17 cellular contexts compared by ENCODE assay signal in genomic region chr18:73461038-73461779, GRCh38.
DNase-seq lines count a peak whose midpoint lies in the region; ATAC-seq, FAIRE-seq and TF ChIP-seq lines count a peak whose summit lies in the region.
"Had no signal": no experiment of that assay in that cellular context is flagged by ENCODE, and none has a peak within 500 bp of the region (broad histone marks: within the 10 kb centered on the region; RNA-seq: fewer than 3 reads in every experiment).

No MANE protein-coding gene starts in this region.

- no peak overlapping the region for H4K5ac ChIP-seq in IMR-90 (ENCODE audit: low read depth, low read length)

- H3K14ac ChIP-seq in IMR-90 (replicated peaks; ENCODE audit: low read depth, low read length): 0 out of 2 replicates have a peak overlapping the region, but pooled peaks have one; percentile 66

- H2BK5ac ChIP-seq in IMR-90 (ENCODE audit: low read depth, low read length, poor library complexity, severe bottlenecking): peak overlapping the region; percentile 55

- H4K91ac ChIP-seq in IMR-90 (ENCODE audit: insufficient read depth, low read depth, low read length): no peak overlapping the region

- H2BK15ac ChIP-seq in IMR-90 (ENCODE audit: low read depth, low read length): no peak overlapping the region

- H3K56ac ChIP-seq in IMR-90 (ENCODE audit: extremely low read depth, insufficient read depth, low read length): no peak overlapping the region

- no peak overlapping the region for H2AK5ac ChIP-seq in IMR-90 (ENCODE audit: low read depth, low read length)

- H2AK9ac ChIP-seq in IMR-90 (replicated peaks; ENCODE audit: low read depth, low read length, poor library complexity): no peak overlapping the region

- H3K4me1 ChIP-seq in IMR-90 (ENCODE audit: control insufficient read depth, insufficient read depth, low read length): peaks cover 5% of the 10 kb centered on the region; the same call in 1 of the 2 replicates
- H3K4me1 ChIP-seq in skeletal muscle tissue (ENCODE audit: control insufficient read depth in 3 of 3, insufficient read depth in 3 of 3, low read length in 3 of 3): no peaks in the 10 kb centered on the region
- H3K4me1 ChIP-seq: SJSA1 had no signal

- BruUV-seq in IMR-90 (replicated peaks; lab: Mats Ljungman, UMichigan): no TSS peak

- no peaks in the 10 kb centered on the region for H3K9me3 ChIP-seq in IMR-90 (ENCODE audit: control insufficient read depth, insufficient read depth, low read length)
- H3K9me3 ChIP-seq in skeletal muscle tissue (ENCODE audit: control insufficient read depth in 3 of 3, low read length in 3 of 3): no peaks in the 10 kb centered on the region
- H3K9me3 ChIP-seq: SJSA1 had no signal

- H3K9me1 ChIP-seq in IMR-90 (ENCODE audit: insufficient read depth, low read length): 0 out of 2 replicates have a peak, but pooled peaks cover 3% of the 10 kb centered on the region

- no peak for FAIRE-seq in HTR-8/SVneo (lab: Jason Lieb, UNC)
- FAIRE-seq: G401.6, GM12891 had no signal

- peak; percentile 34 for DNase-seq in NCI-H146 (lab: John Stamatoyannopoulos, UW)
- DNase-seq in NCI-H146 treated with DMSO at 0.1 percent for 48 hours (lab: John Stamatoyannopoulos, UW; ENCODE audit: unreplicated experiment): no peak
- DNase-seq in IMR-90: peak; percentile 4
- DNase-seq in fibroblast of villous mesenchyme (ENCODE audit: low read depth): peak; percentile 18
- no peak for DNase-seq in HTR-8/SVneo (ENCODE audit: insufficient read length, low spot score)
- DNase-seq in left colon: no peak
- DNase-seq in DMS79 treated with DMSO at 0.1 percent for 48 hours (lab: John Stamatoyannopoulos, UW): no peak
- DNase-seq: 8988T; CD4-positive, CD25-positive, alpha-beta regulatory T cell; Kasumi-1; NCI-H2029 treated with DMSO at 0.1 percent for 48 hours; NCI-H510A had no signal

- no CpG with 5 or more reads among the region's 12 CpGs for WGBS in IMR-90 (ENCODE audit: extremely low coverage in 2 of 2, insufficient read length in 1 of 2), 2 experiments

- H3K27ac ChIP-seq in IMR-90 (ENCODE audit: insufficient read depth, low read length): peak overlapping the region; percentile 25; the same call in 1 of the 2 replicates
- peak overlapping the region; percentile 19 for H3K27ac ChIP-seq in skeletal muscle tissue (ENCODE audit: low read depth, low read length)
- H3K27ac ChIP-seq: RWPE1, SJSA1 had no signal

- 0 out of 2 replicates have a peak overlapping the region, but pooled peaks have one; percentile 19 for H3K23ac ChIP-seq in IMR-90 (ENCODE audit: low read depth, low read length)

- TF ChIP-seq RAD21 in IMR-90 (IDR thresholded peaks at IDR 0.05; ENCODE audit: low read length): no peak

- peak overlapping the region; percentile 51; the same call in 1 of the 2 replicates for H3K4ac ChIP-seq in IMR-90 (ENCODE audit: low read depth, low read length)

- dilution Hi-C loops in IMR-90 (cut with HindIII; ENCODE audit: low sequenced_read_pairs, unreplicated experiment): no loop called here

- no peak overlapping the region for H3K9ac ChIP-seq in IMR-90 (ENCODE audit: low read depth, low read length)
- no peak overlapping the region for H3K9ac ChIP-seq in skeletal muscle tissue (ENCODE audit: low read depth in 1 of 3, low read length in 3 of 3)

- peak overlapping the region; percentile 56; the same call in 1 of the 2 replicates for H2BK20ac ChIP-seq in IMR-90 (ENCODE audit: low read depth, low read length)

- H4K8ac ChIP-seq in IMR-90 (ENCODE audit: low read depth in 2 of 2, low read length in 2 of 2): 0 out of 4 replicates have a peak overlapping the region, but pooled peaks of 1 of the 2 experiments have one; percentile 1

- H3K4me3 ChIP-seq in IMR-90 (ENCODE audit: insufficient read depth, low read depth, low read length) (no peak overlapping the region), fibroblast of villous mesenchyme (ENCODE audit: low read depth, low read length) (no peak overlapping the region), skeletal muscle tissue (ENCODE audit: low read length in 3 of 3) (no peak overlapping the region)
- H3K4me3 ChIP-seq: SJSA1 had no signal

- H3K27me3 ChIP-seq in IMR-90 (ENCODE audit: control insufficient read depth, insufficient read depth, low read length) (no peaks in the 10 kb centered on the region), skeletal muscle tissue (ENCODE audit: control insufficient read depth in 3 of 3, insufficient read depth in 3 of 3, low read length in 3 of 3) (no peaks in the 10 kb centered on the region)
- H3K27me3 ChIP-seq: SJSA1 had no signal

- POLR2A ChIA-PET in IMR-90 (lab: Charles Lee; ENCODE audit: unreplicated experiment): no interaction called here

- H3K18ac ChIP-seq in IMR-90 (ENCODE audit: low read depth, low read length): no peak overlapping the region

- H3K36me3 ChIP-seq in IMR-90 (ENCODE audit: control insufficient read depth, insufficient read depth, low read length) (no peaks in the 10 kb centered on the region), skeletal muscle tissue (ENCODE audit: control insufficient read depth in 3 of 3, insufficient read depth in 3 of 3, low read length in 3 of 3) (no peaks in the 10 kb centered on the region)
- H3K36me3 ChIP-seq: SJSA1 had no signal

- no peak overlapping the region for H2AFZ ChIP-seq in IMR-90 (replicated peaks; ENCODE audit: low read length, poor library complexity)

- in situ Hi-C loops in IMR-90 (cut with MboI; ENCODE audit: low sequenced_read_pairs): no loop called here

- H2BK120ac ChIP-seq in IMR-90 (ENCODE audit: low read depth, low read length): peak overlapping the region; percentile 52; the same call in 1 of the 2 replicates

- no peaks in the 10 kb centered on the region for H4K20me1 ChIP-seq in IMR-90 (ENCODE audit: insufficient read depth, low read length)

- TF ChIP-seq POLR2A in IMR-90 (IDR thresholded peaks at IDR 0.05; ENCODE audit: low read depth, low read length): no peak

- no peak for TF ChIP-seq CTCF in IMR-90 (conservative IDR thresholded peaks at IDR 0.05; ENCODE audit: low read depth, low read length)
- no peak for TF ChIP-seq CTCF in fibroblast of villous mesenchyme (IDR thresholded peaks at IDR 0.05; ENCODE audit: insufficient read depth, low read depth, low read length)

- CTCF ChIA-PET in IMR-90 (lab: Yijun Ruan, JAX): no interaction called here

- no peak for ATAC-seq in IMR-90 (ENCODE audit: low read depth)
- ATAC-seq in left colon: no peak

- peaks cover 0 to 12% of the 10 kb centered on the region in 2 experiments; a peak in 1 of 4 replicates for H3K79me1 ChIP-seq in IMR-90 (ENCODE audit: low read depth in 1 of 2, low read length in 2 of 2)

- intact Hi-C loops in IMR-90 (cut with micrococcal nuclease): no loop called here
- intact Hi-C loops in left colon (cut with DNase I, micrococcal nuclease): no loop called here

- H3K4me2 ChIP-seq in IMR-90 (ENCODE audit: low read depth, low read length): no peak overlapping the region; the same call in 1 of the 2 replicates

TF ChIP-seq in IMR-90, 13 proteins besides CTCF, POLR2A, EP300 and RAD21:
- TF ChIP-seq MAFK (IDR thresholded peaks at IDR 0.05; ENCODE audit: low read depth, low read length): no peak
- TF ChIP-seq BHLHE40 (IDR thresholded peaks at IDR 0.05; ENCODE audit: low read depth, low read length): no peak

Comparison
In these comparisons a context has a peak if more than half of its experiments do, and no peak if none do; other contexts are left out.
1. DNase-seq: peak in NCI-H146 (single experiment), IMR-90 (single experiment) and fibroblast of villous mesenchyme (single experiment); none in NCI-H146 treated with DMSO at 0.1 percent for 48 hours (single experiment), HTR-8/SVneo (single experiment), left colon (0 of 2) and DMS79 treated with DMSO at 0.1 percent for 48 hours (single experiment).